8 cellular contexts compared by ENCODE assay signal in the genomic region with DNA sequence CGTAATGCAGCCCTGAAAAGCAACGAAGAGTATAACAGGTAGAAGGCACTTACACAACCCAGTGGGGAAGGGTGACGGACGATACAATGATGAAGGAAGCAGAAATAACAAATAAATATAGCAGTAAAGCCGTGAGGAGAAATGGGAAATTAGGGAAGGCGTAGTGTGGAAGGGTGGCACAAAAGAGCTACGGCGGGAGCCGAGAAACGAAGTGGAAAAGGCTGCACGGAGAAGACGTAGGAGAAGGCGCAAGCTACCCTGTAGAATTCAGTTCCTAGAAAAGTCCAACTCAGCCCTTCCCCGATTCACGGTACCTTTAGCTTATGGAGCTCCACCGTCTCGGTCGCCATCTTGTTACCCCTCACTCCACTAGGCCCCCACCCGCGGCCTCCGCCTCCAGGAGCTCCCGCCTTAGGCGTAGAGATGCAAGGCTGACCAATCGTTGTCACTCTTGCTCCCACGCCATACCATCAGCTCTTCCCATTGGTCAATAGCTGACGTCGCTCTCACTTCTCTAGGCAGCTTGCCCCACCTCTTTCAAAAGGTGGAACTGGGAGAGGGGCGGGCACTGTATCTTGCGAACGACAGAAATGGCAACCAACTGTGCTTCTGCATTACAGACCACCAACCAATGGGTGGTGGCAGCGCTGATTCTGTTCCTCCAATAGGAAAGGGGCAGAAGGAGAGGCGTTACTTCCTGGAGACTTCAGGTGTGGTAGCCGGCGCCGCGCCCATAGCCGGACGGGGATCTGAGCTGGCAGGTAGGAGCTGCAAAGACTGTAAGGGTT. TPM values are rescaled to one million over a fixed set of nuclear protein-coding genes. Genes with fewer than 3 reads are reported as not detected.
DNase-seq lines count a peak whose midpoint lies in the region; ATAC-seq, FAIRE-seq and TF ChIP-seq lines count a peak whose summit lies in the region.

A gene with protein sequence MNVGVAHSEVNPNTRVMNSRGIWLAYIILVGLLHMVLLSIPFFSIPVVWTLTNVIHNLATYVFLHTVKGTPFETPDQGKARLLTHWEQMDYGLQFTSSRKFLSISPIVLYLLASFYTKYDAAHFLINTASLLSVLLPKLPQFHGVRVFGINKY (plus strand): TSS at position 690 of the 788 bp plus-strand sequence. CDS start 959 bp downstream, outside the sequence.
A gene with protein sequence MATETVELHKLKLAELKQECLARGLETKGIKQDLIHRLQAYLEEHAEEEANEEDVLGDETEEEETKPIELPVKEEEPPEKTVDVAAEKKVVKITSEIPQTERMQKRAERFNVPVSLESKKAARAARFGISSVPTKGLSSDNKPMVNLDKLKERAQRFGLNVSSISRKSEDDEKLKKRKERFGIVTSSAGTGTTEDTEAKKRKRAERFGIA (minus strand): TSS at position 373 of the 788 bp plus-strand sequence. CDS start 23 bp downstream, at position 350.

- peak in 1 of 7 experiments; percentile 4 for TF ChIP-seq CTCF in body of pancreas (IDR thresholded peaks at IDR 0.05)

- intact Hi-C loops in body of pancreas (cut with DNase I): no loop called here
- intact Hi-C loops in sciatic nerve (cut with DNase I): loop anchor here (5.0 kb wide), 1 partner anchor 115 kb away; a partner anchor contains a TSS

- FAIRE-seq in A204.1 (lab: Jason Lieb, UNC): peak; percentile 99
- FAIRE-seq in TTC549 (lab: Jason Lieb, UNC): peak; percentile 98

- peak; percentile 43 to 85 (median 84) for TF ChIP-seq POLR2A in body of pancreas (IDR thresholded peaks at IDR 0.05)

- H3K27ac ChIP-seq in body of pancreas: peak within 1 kb of the TSS; percentile 46 to 89 (median 87)

- peaks cover 53% of the 10 kb centered on the region for H3K4me1 ChIP-seq in body of pancreas

- ATAC-seq in GM18858 (IDR thresholded peaks at IDR 0.05; ENCODE audit: unreplicated experiment) (peak; percentile 95), HG03066 (IDR thresholded peaks at IDR 0.05; ENCODE audit: low read depth, unreplicated experiment) (peak; percentile 97), body of pancreas (peak; percentile 98), sciatic nerve (peak; percentile 99)

- no peaks in the 10 kb centered on the region for H3K9me3 ChIP-seq in body of pancreas

- H3K4me3 ChIP-seq in body of pancreas: peak within 1 kb of the TSS; percentile 67 to 83

- H3K36me3 ChIP-seq in body of pancreas (replicated peaks in 1 of 2; ENCODE audit: insufficient read depth in 1 of 2, low read depth in 2 of 2): peaks cover 0 to 13% of the 10 kb centered on the region in 2 donors

- WGBS in body of pancreas, 2 donors: 0% methylated on average over 38 of the region's 38 CpGs

- DNase-seq in NCI-H2107 treated with DMSO at 0.1 percent for 48 hours (lab: John Stamatoyannopoulos, UW; ENCODE audit: unreplicated experiment) (peak; percentile 99), body of pancreas (peak; percentile 98 to 100 (median 98)), iPS DF 19.7 (ENCODE audit: low read depth, low spot score) (peak; percentile 99), sciatic nerve (ENCODE audit: low spot score) (peak; percentile 96)

- H3K27me3 ChIP-seq in body of pancreas: no peaks in the 10 kb centered on the region

RNA-seq across cellular contexts. Expression of the first gene that starts in this region (rescaled TPM):
- total RNA-seq in body of pancreas (10 to 100 TPM in 1 of 2 donors, 1 to 10 TPM in 1; 6.0 to 12.5 TPM), sciatic nerve (25.2 TPM)

RNA-seq across cellular contexts. Expression of the second gene that starts in this region (rescaled TPM):
- total RNA-seq in body of pancreas (10 to 100 TPM; 23.1 to 51.7 TPM), sciatic nerve (54.0 TPM)

Comparison
In these comparisons a context has a peak if more than half of its experiments do, and no peak if none do; other contexts are left out.
1. Peak in every context shown above with its lines: DNase-seq, ATAC-seq, H3K4me3 ChIP-seq and H3K27ac ChIP-seq.